2 cellular contexts compared by ENCODE assay signal in the genomic region with DNA sequence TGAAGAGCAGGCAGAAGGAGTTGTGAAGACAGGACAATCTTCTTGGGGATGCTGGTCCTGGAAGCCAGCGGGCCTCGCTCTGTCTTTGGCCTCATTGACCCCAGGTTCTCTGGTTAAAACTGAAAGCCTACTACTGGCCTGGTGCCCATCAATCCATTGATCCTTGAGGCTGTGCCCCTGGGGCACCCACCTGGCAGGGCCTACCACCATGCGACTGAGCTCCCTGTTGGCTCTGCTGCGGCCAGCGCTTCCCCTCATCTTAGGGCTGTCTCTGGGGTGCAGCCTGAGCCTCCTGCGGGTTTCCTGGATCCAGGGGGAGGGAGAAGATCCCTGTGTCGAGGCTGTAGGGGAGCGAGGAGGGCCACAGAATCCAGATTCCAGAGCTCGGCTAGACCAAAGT.
TF ChIP-seq lines count a peak whose summit lies in the region.

No MANE protein-coding gene starts in this region.

TF ChIP-seq in SK-N-SH, 30 proteins besides CTCF, POLR2A, EP300 and RAD21 (continued from another document):
- TF ChIP-seq, protein P1, sequence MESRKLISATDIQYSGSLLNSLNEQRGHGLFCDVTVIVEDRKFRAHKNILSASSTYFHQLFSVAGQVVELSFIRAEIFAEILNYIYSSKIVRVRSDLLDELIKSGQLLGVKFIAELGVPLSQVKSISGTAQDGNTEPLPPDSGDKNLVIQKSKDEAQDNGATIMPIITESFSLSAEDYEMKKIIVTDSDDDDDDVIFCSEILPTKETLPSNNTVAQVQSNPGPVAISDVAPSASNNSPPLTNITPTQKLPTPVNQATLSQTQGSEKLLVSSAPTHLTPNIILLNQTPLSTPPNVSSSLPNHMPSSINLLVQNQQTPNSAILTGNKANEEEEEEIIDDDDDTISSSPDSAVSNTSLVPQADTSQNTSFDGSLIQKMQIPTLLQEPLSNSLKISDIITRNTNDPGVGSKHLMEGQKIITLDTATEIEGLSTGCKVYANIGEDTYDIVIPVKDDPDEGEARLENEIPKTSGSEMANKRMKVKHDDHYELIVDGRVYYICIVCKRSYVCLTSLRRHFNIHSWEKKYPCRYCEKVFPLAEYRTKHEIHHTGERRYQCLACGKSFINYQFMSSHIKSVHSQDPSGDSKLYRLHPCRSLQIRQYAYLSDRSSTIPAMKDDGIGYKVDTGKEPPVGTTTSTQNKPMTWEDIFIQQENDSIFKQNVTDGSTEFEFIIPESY (IDR thresholded peaks at IDR 0.05; ENCODE audit: borderline replicate concordance, low read depth), result no peak
- TF ChIP-seq SMC3 (IDR thresholded peaks at IDR 0.05; ENCODE audit: low read depth, low read length) (no peak), ELF1 (IDR thresholded peaks at IDR 0.05) (no peak), EZH2phosphoT487 (IDR thresholded peaks at IDR 0.05; ENCODE audit: borderline replicate concordance, low read depth) (no peak), SIN3A (IDR thresholded peaks at IDR 0.05; ENCODE audit: borderline replicate concordance, low read depth, low read length) (no peak), JUND (IDR thresholded peaks at IDR 0.05) (no peak), NFIC (IDR thresholded peaks at IDR 0.05; ENCODE audit: borderline replicate concordance) (no peak), RXRA (IDR thresholded peaks at IDR 0.05; ENCODE audit: borderline replicate concordance, low read depth) (no peak), MXI1 (IDR thresholded peaks at IDR 0.05; ENCODE audit: low read depth, low read length) (no peak), TCF12 (IDR thresholded peaks at IDR 0.05) (no peak), FOXJ3 (CRISPR knock-in tag; IDR thresholded peaks at IDR 0.05) (no peak), FOSL2 (IDR thresholded peaks at IDR 0.05; ENCODE audit: borderline replicate concordance, low read depth) (no peak), RCOR1 (IDR thresholded peaks at IDR 0.05; ENCODE audit: low read length) (no peak), FOXM1 (IDR thresholded peaks at IDR 0.05; ENCODE audit: low read depth) (no peak), YY1 (IDR thresholded peaks at IDR 0.05; ENCODE audit: low read depth) (no peak)
- TF ChIP-seq, protein P2, sequence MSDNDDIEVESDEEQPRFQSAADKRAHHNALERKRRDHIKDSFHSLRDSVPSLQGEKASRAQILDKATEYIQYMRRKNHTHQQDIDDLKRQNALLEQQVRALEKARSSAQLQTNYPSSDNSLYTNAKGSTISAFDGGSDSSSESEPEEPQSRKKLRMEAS (IDR thresholded peaks at IDR 0.05; ENCODE audit: low read depth), result no peak
- TF ChIP-seq, protein P3, sequence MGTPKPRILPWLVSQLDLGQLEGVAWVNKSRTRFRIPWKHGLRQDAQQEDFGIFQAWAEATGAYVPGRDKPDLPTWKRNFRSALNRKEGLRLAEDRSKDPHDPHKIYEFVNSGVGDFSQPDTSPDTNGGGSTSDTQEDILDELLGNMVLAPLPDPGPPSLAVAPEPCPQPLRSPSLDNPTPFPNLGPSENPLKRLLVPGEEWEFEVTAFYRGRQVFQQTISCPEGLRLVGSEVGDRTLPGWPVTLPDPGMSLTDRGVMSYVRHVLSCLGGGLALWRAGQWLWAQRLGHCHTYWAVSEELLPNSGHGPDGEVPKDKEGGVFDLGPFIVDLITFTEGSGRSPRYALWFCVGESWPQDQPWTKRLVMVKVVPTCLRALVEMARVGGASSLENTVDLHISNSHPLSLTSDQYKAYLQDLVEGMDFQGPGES (IDR thresholded peaks at IDR 0.05; ENCODE audit: low read depth, low read length), result no peak

TF ChIP-seq in SK-N-SH treated with all-trans-retinoic acid at 6 μM for 48 hours, 23 proteins besides CTCF, POLR2A, EP300 and RAD21 (continued from another document):
- TF ChIP-seq, protein P4, sequence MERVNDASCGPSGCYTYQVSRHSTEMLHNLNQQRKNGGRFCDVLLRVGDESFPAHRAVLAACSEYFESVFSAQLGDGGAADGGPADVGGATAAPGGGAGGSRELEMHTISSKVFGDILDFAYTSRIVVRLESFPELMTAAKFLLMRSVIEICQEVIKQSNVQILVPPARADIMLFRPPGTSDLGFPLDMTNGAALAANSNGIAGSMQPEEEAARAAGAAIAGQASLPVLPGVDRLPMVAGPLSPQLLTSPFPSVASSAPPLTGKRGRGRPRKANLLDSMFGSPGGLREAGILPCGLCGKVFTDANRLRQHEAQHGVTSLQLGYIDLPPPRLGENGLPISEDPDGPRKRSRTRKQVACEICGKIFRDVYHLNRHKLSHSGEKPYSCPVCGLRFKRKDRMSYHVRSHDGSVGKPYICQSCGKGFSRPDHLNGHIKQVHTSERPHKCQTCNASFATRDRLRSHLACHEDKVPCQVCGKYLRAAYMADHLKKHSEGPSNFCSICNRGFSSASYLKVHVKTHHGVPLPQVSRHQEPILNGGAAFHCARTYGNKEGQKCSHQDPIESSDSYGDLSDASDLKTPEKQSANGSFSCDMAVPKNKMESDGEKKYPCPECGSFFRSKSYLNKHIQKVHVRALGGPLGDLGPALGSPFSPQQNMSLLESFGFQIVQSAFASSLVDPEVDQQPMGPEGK (CRISPR knock-in tag; IDR thresholded peaks at IDR 0.05; ENCODE audit: borderline replicate concordance), result no peak
- TF ChIP-seq, protein P5, sequence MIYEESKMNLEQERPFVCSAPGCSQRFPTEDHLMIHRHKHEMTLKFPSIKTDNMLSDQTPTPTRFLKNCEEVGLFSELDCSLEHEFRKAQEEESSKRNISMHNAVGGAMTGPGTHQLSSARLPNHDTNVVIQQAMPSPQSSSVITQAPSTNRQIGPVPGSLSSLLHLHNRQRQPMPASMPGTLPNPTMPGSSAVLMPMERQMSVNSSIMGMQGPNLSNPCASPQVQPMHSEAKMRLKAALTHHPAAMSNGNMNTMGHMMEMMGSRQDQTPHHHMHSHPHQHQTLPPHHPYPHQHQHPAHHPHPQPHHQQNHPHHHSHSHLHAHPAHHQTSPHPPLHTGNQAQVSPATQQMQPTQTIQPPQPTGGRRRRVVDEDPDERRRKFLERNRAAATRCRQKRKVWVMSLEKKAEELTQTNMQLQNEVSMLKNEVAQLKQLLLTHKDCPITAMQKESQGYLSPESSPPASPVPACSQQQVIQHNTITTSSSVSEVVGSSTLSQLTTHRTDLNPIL (CRISPR knock-in tag; IDR thresholded peaks at IDR 0.05; ENCODE audit: low read depth), result no peak
- TF ChIP-seq PPARA (CRISPR knock-in tag; IDR thresholded peaks at IDR 0.05; ENCODE audit: borderline replicate concordance) (no peak), ZFP30 (CRISPR knock-in tag; IDR thresholded peaks at IDR 0.05) (no peak), TCF4 (CRISPR knock-in tag; IDR thresholded peaks at IDR 0.05; ENCODE audit: borderline replicate concordance) (no peak), OSR1 (CRISPR knock-in tag; IDR thresholded peaks at IDR 0.05) (no peak), ZNF70 (CRISPR knock-in tag; IDR thresholded peaks at IDR 0.05) (no peak), ZC3H10 (CRISPR knock-in tag; IDR thresholded peaks at IDR 0.05) (no peak)
- TF ChIP-seq, protein P6, sequence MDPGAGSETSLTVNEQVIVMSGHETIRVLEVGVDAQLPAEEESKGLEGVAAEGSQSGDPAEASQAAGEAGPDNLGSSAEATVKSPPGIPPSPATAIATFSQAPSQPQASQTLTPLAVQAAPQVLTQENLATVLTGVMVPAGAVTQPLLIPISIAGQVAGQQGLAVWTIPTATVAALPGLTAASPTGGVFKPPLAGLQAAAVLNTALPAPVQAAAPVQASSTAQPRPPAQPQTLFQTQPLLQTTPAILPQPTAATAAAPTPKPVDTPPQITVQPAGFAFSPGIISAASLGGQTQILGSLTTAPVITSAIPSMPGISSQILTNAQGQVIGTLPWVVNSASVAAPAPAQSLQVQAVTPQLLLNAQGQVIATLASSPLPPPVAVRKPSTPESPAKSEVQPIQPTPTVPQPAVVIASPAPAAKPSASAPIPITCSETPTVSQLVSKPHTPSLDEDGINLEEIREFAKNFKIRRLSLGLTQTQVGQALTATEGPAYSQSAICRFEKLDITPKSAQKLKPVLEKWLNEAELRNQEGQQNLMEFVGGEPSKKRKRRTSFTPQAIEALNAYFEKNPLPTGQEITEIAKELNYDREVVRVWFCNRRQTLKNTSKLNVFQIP (CRISPR knock-in tag; IDR thresholded peaks at IDR 0.05; ENCODE audit: borderline replicate concordance, low read depth), result no peak
